In genomic region chrX:101617211-101618191, GRCh38 we compare ENCODE assay signal across 8 cellular contexts. TPM values are rescaled to one million over a fixed set of nuclear protein-coding genes. Genes with fewer than 3 reads are reported as not detected.
A peak's percentile ranks its signal among the peaks of the same experiment; 100 is the strongest.
DNase-seq lines count a peak whose midpoint lies in the region; ATAC-seq and TF ChIP-seq lines count a peak whose summit lies in the region.

Gene ARMCX6, minus strand, starts transcription at chrX:101618000. Its CDS starts 1,380 bp downstream, at chrX:101616620.

- H3K36me3 Mint-ChIP-seq in T-cell, result peaks cover 5% of the 10 kb centered on the region

- peak; percentile 29; the same call in 2 of the 3 replicates for TF ChIP-seq CTCF in GM12872 (IDR thresholded peaks at IDR 0.05; ENCODE audit: insufficient read depth, low read depth, low read length)

- DNase-seq in NCI-H1048 (lab: John Stamatoyannopoulos, UW), result peak; percentile 6
- peak in 33 of 34 experiments; percentile 53 to 79 (median 67) for DNase-seq in T-cell
- peak; percentile 8 for DNase-seq in amniotic stem cell (lab: John Stamatoyannopoulos, UW)
- DNase-seq in hepatic stellate cell (ENCODE audit: low spot score), result peak; percentile 68
- peak; percentile 84 for DNase-seq in retina
- no peak for DNase-seq in GOT3 (lab: John Stamatoyannopoulos, UW)

- POLR2A ChIA-PET in T-cell (lab: Charles Lee), result interaction anchor here in 1 of 2 donors (0.6 kb wide), 1 partner anchor 500 kb away, joined by 3 read pairs; no protein-coding TSS in a partner anchor

- CTCF ChIA-PET in T-cell (lab: Charles Lee), result interaction anchor here in 1 of 2 donors (0.6 kb wide), 1 partner anchor 882 kb away, joined by 3 read pairs; no protein-coding TSS in a partner anchor

- peak within 1 kb of the TSS; percentile 79 to 80 for H3K27ac Mint-ChIP-seq in T-cell

- H3K27me3 Mint-ChIP-seq in T-cell, result peaks cover 0 to 11% of the 10 kb centered on the region in 2 donors

- no peaks in the 10 kb centered on the region for H3K9me3 Mint-ChIP-seq in T-cell

- ATAC-seq in HG02571 (IDR thresholded peaks at IDR 0.05; ENCODE audit: unreplicated experiment) (peak; percentile 92), T-cell (replicated peaks in 1 of 4) (peak; percentile 88 to 92 (median 90))

- peak within 1 kb of the TSS; percentile 88 to 92 (median 88) for H3K4me3 Mint-ChIP-seq in T-cell

- peaks cover 12 to 19% (median 13%) of the 10 kb centered on the region in 3 donors for H3K4me1 Mint-ChIP-seq in T-cell

RNA-seq across cellular contexts. Expression of gene ARMCX6, which starts in this region (rescaled TPM):
- 10 to 100 TPM; 31.6 to 46.1 (median 35.8) TPM for total RNA-seq in T-cell
